16 cellular contexts compared by ENCODE assay signal in genomic region chr2:7525746-7526145, GRCh38.
"Had no signal": no experiment of that assay in that cellular context is flagged by ENCODE, and none has a peak within 500 bp of the region (broad histone marks: within the 10 kb centered on the region; RNA-seq: fewer than 3 reads in every experiment).

No MANE protein-coding gene starts in this region.

- ATAC-seq: foreskin keratinocyte, left ventricle myocardium superior, right cardiac atrium, T-cell had no signal

- H3K36me3 Mint-ChIP-seq: type B pancreatic cell had no signal

- H3K4me1 Mint-ChIP-seq: nephron had no signal

- H3K4me3 Mint-ChIP-seq: dendritic cell treated with granulocyte-macrophage colony-stimulating factor and Interleukin-4, amounts not matched to agents 40 ng/mL and 50 ng/mL, for 4 days; nephron; T-cell; type B pancreatic cell had no signal

- DNase-seq: activated CD4-positive, alpha-beta T cell treated with anti-CD3 and anti-CD28 coated beads for 4 hours; effector memory CD4-positive, alpha-beta T cell; foreskin keratinocyte; kidney glomerular epithelial cell; left ventricle myocardium superior; mesendoderm; occipital lobe; right cardiac atrium; small intestine; stimulated activated CD4-positive, alpha-beta T cell treated with anti-CD3 and anti-CD28 coated beads, Interleukin-4, amount 100 ng/mL, for 24 hours; stimulated activated naive CD4-positive, alpha-beta T cell treated with Interleukin-2 at 50 U/mL for 16 hours; T-cell had no signal

- H3K27me3 Mint-ChIP-seq: T-cell had no signal

- H3K27ac Mint-ChIP-seq: dendritic cell treated with granulocyte-macrophage colony-stimulating factor and Interleukin-4, amounts not matched to agents 40 ng/mL and 50 ng/mL, for 4 days; nephron; progenitor cell of endocrine pancreas; T-cell; type B pancreatic cell had no signal
